ENCODE assay signal across 22 cellular contexts in the genomic region with DNA sequence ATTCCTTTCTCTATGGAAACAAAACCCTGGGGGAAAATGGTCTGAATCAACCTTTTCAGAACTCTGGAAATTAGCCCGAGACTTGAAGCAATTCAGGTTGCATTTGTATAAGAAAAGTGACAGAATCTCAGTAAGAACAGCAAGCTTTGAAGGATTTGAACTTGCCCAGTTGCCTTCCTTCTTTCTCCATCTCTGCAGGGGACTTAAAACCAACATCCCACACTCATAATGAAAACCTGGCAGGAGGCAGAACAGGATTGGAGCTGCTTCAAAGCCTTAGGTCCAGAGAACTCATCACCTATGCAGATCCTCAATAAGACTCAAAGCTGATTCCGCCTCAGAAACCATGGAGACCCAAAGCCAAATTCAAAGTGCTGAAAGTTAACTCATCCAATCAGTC.
DNase-seq lines count a peak whose midpoint lies in the region; ATAC-seq, FAIRE-seq and TF ChIP-seq lines count a peak whose summit lies in the region.
"Had no signal": no experiment of that assay in that cellular context is flagged by ENCODE, and none has a peak within 500 bp of the region (broad histone marks: within the 10 kb centered on the region; RNA-seq: fewer than 3 reads in every experiment).

No MANE protein-coding gene starts in this region.

- no peak overlapping the region for H2BK5ac ChIP-seq in H1 (ENCODE audit: low read depth, low read length)

- no peak overlapping the region for H3K14ac ChIP-seq in H1 (ENCODE audit: insufficient read length)

- peak; percentile 54 for DNase-seq in ELF-1 (ENCODE audit: low read depth, low spot score)
- peak in 1 of 2 experiments; percentile 53 for DNase-seq in H1 (ENCODE audit: low read depth in 1 of 2, low spot score in 2 of 2)
- no peak for DNase-seq in osteocyte (ENCODE audit: extremely low spot score, unreplicated experiment)
- DNase-seq in HEK293T (ENCODE audit: extremely low spot score): no peak
- DNase-seq: 8988T, ACHN, Calu3, DMS79 treated with DMSO at 0.1 percent for 48 hours, Karpas-422, NCI-H1105, NCI-H2029, NCI-H446, NCI-H526, Right ventricle myocardium superior, RPMI8226 had no signal

- no peaks in the 10 kb centered on the region for H3K36me3 Mint-ChIP-seq in osteocyte (ENCODE audit: unreplicated experiment)

- peak overlapping the region; percentile 82; the same call in 1 of the 2 replicates for H3K27ac ChIP-seq in HUES6 (ENCODE audit: low read depth, low read length)
- H3K27ac ChIP-seq in H1 (ENCODE audit: low read depth, low read length): no peak overlapping the region
- peak overlapping the region; percentile 61 for H3K27ac ChIP-seq in iPS-18a (ENCODE audit: low read length)
- H3K27ac ChIP-seq: SJSA1 had no signal

- H4K91ac ChIP-seq in H1 (replicated peaks; ENCODE audit: insufficient read length, low read length): no peak overlapping the region

- no peak overlapping the region for H3K4ac ChIP-seq in H1 (replicated peaks; ENCODE audit: insufficient read length, low read depth, low read length)

- H2BK120ac ChIP-seq in H1 (replicated peaks; ENCODE audit: low read depth, low read length): no peak overlapping the region

- CTCF ChIA-PET in H1 (lab: Charles Lee; ENCODE audit: partially characterized antibody): interaction anchor here (0.5 to 0.8 kb wide), 4 partner anchors 65 to 217 kb away, joined by 3 to 4 read pairs (median 3); no protein-coding TSS in a partner anchor
- CTCF ChIA-PET in HEK293T (lab: Yijun Ruan, JAX): interaction anchor here (0.7 kb wide), 1 partner anchor 19 kb away, joined by 4 read pairs; no protein-coding TSS in a partner anchor

- peak in 1 of 2 experiments; percentile 43; a peak in 1 of 3 replicates for TF ChIP-seq EP300 in H1 (IDR thresholded peaks at IDR 0.05; ENCODE audit: borderline replicate concordance in 1 of 2, low read depth in 2 of 2, low read length in 2 of 2)

- peaks cover 0 to 41% of the 10 kb centered on the region in 2 experiments; a peak in 3 of 4 replicates for H3K79me2 ChIP-seq in H1 (ENCODE audit: control insufficient read depth in 1 of 2, insufficient read depth in 2 of 2, low read length in 2 of 2)

- H3K18ac ChIP-seq in H1 (ENCODE audit: extremely low read depth, low read length): no peak overlapping the region

- TF ChIP-seq CTCF in H1 (IDR thresholded peaks at IDR 0.05; ENCODE audit: control extremely low read depth in 1 of 3, insufficient read depth in 1 of 3, low read depth in 1 of 3, low read length in 3 of 3): no peak
- no peak for TF ChIP-seq CTCF in osteocyte (IDR thresholded peaks at IDR 0.05)

- H3K36me3 ChIP-seq in HUES6 (ENCODE audit: control insufficient read depth, insufficient read depth, low read length): peaks cover 54% of the 10 kb centered on the region
- H3K36me3 ChIP-seq in H1 (ENCODE audit: control insufficient read depth in 2 of 4, insufficient read depth in 4 of 4, low read length in 3 of 4): peaks cover 0 to 42% (median 10%) of the 10 kb centered on the region in 4 experiments; a peak in 5 of 8 replicates
- peaks cover 24% of the 10 kb centered on the region for H3K36me3 ChIP-seq in iPS-18a (ENCODE audit: control insufficient read depth, low read depth, low read length)
- H3K36me3 ChIP-seq: SJSA1 had no signal

- H3K4me1 ChIP-seq in HUES6 (ENCODE audit: control insufficient read depth, insufficient read depth, low read length): peaks cover 57% of the 10 kb centered on the region
- H3K4me1 ChIP-seq in H1 (replicated peaks in 1 of 4; ENCODE audit: control insufficient read depth in 3 of 4, insufficient read depth in 4 of 4, low read length in 3 of 4): peaks cover 0 to 20% (median 6%) of the 10 kb centered on the region in 4 experiments; a peak in 3 of 7 replicates
- peaks cover 30% of the 10 kb centered on the region for H3K4me1 ChIP-seq in iPS-18a (ENCODE audit: control insufficient read depth, low read depth, low read length)

- no peak overlapping the region for H3K23ac ChIP-seq in H1 (ENCODE audit: insufficient read length)

- ATAC-seq in HG03025 (IDR thresholded peaks at IDR 0.05; ENCODE audit: low FRiP score, unreplicated experiment): no peak
- no peak for ATAC-seq in GM21381 (IDR thresholded peaks at IDR 0.05; ENCODE audit: unreplicated experiment)
- ATAC-seq: HepG2 had no signal

- POLR2A ChIA-PET in H1 (lab: Charles Lee; ENCODE audit: partially characterized antibody) (interaction anchor here (0.8 to 10.2 kb wide), 4 partner anchors 10 to 302 kb away, joined by 3 to 106 read pairs (median 4); no protein-coding TSS in a partner anchor), HEK293T (lab: Yijun Ruan, JAX) (no interaction called here)

- peak; percentile 99 for FAIRE-seq in H1 (lab: Jason Lieb, UNC)
- FAIRE-seq: GM18507, HepG2 had no signal

- no peak overlapping the region for H2BK12ac ChIP-seq in H1 (ENCODE audit: low read depth, low read length)

- peak overlapping the region in 1 of 2 experiments; percentile 22; a peak in 1 of 4 replicates for H3K4me2 ChIP-seq in H1 (ENCODE audit: insufficient read depth in 1 of 2, low read depth in 2 of 2, low read length in 2 of 2)

- no peak overlapping the region for H3K9ac ChIP-seq in HUES6 (ENCODE audit: low read length)
- no peak overlapping the region for H3K9ac ChIP-seq in H1 (replicated peaks in 1 of 4; ENCODE audit: extremely low read depth in 1 of 4, low read depth in 3 of 4, low read length in 3 of 4)
- H3K9ac ChIP-seq in iPS-18a (ENCODE audit: low read length): peak overlapping the region; percentile 31

- no peaks in the 10 kb centered on the region for H3K9me3 Mint-ChIP-seq in osteocyte (ENCODE audit: unreplicated experiment)

- H3K4me3 ChIP-seq in HUES6 (ENCODE audit: low read depth, low read length) (no peak overlapping the region), H1 (ENCODE audit: extremely low read depth in 1 of 4, insufficient read depth in 2 of 4, low read depth in 3 of 4, low read length in 4 of 4) (peak overlapping the region in 1 of 4 experiments; percentile 14; a peak in 1 of 8 replicates), iPS-18a (ENCODE audit: low read length) (peak overlapping the region; percentile 36)
- H3K4me3 ChIP-seq: SJSA1 had no signal

- peaks cover 3% of the 10 kb centered on the region for H3K27me3 Mint-ChIP-seq in osteocyte (ENCODE audit: unreplicated experiment)

- H3K9me3 ChIP-seq in HUES6 (ENCODE audit: control insufficient read depth, insufficient read depth, low read depth, low read length): peaks cover 4% of the 10 kb centered on the region; the same call in 1 of the 2 replicates
- H3K9me3 ChIP-seq in H1 (ENCODE audit: insufficient read depth in 2 of 2, low read depth in 1 of 2, low read length in 1 of 2): peaks cover 0 to 4% of the 10 kb centered on the region in 2 experiments; a peak in 2 of 4 replicates
- H3K9me3 ChIP-seq in iPS-18a (ENCODE audit: control insufficient read depth, low read depth, low read length): no peaks in the 10 kb centered on the region
- H3K9me3 ChIP-seq: SJSA1 had no signal

- H3K4me3 Mint-ChIP-seq in osteocyte (ENCODE audit: unreplicated experiment): no peak overlapping the region

- no peak overlapping the region for H3K27ac Mint-ChIP-seq in osteocyte (ENCODE audit: unreplicated experiment)

- H3K4me1 Mint-ChIP-seq in osteocyte (ENCODE audit: unreplicated experiment): no peaks in the 10 kb centered on the region

- H3K56ac ChIP-seq in H1 (replicated peaks; ENCODE audit: insufficient read length, low read depth, low read length): no peak overlapping the region

- no peak overlapping the region for H2BK15ac ChIP-seq in H1 (ENCODE audit: low read length)

- peaks cover 2% of the 10 kb centered on the region; the same call in 1 of the 2 replicates for H3K79me1 ChIP-seq in H1 (ENCODE audit: low read depth, low read length)

- no peak overlapping the region for H4K8ac ChIP-seq in H1 (ENCODE audit: extremely low read depth, insufficient read depth, low read length)

- H3K27me3 ChIP-seq in HUES6 (ENCODE audit: control insufficient read depth, insufficient read depth, low read length) (no peaks in the 10 kb centered on the region), H1 (replicated peaks in 1 of 4; ENCODE audit: control insufficient read depth in 3 of 4, extremely low read depth in 1 of 4, insufficient read depth in 3 of 4, low read length in 3 of 4) (no peaks in the 10 kb centered on the region), iPS-18a (ENCODE audit: control insufficient read depth, insufficient read depth, low read length) (no peaks in the 10 kb centered on the region)
- H3K27me3 ChIP-seq: SJSA1 had no signal

- WGBS in H1 (ENCODE audit: extremely low coverage in 1 of 2, insufficient coverage in 1 of 2, insufficient read length in 1 of 2, insufficient replicate concordance in 2 of 2, low coverage in 1 of 2, low lambda C conversion rate in 2 of 2, missing lambda C conversion rate in 1 of 2), 2 experiments: 20% methylated on average over 2 of the region's 2 CpGs; no CpG with 5 or more reads in 1 of the 2 experiments

- TF ChIP-seq RAD21 in H1 (IDR thresholded peaks at IDR 0.05 in 1 of 2, conservative IDR thresholded peaks at IDR 0.05 in 1 of 2; ENCODE audit: low read depth in 2 of 2, low read length in 2 of 2): peak; percentile 7 to 26; a peak in 2 of 4 replicates

- no peak overlapping the region for H4K5ac ChIP-seq in H1 (ENCODE audit: insufficient read length, low read depth, low read length)

- no peak overlapping the region for H2BK20ac ChIP-seq in H1 (ENCODE audit: low read length)

- H2AK5ac ChIP-seq in H1 (ENCODE audit: low read depth, low read length): no peak overlapping the region

- no peaks in the 10 kb centered on the region for H4K20me1 ChIP-seq in H1 (replicated peaks in 1 of 2; ENCODE audit: control insufficient read depth in 1 of 2, insufficient read depth in 2 of 2, low read length in 2 of 2)

- no peak; a peak in 1 of 3 replicates for TF ChIP-seq POLR2A in H1 (IDR thresholded peaks at IDR 0.05; ENCODE audit: control extremely low read depth in 1 of 2, low read depth in 2 of 2, low read length in 2 of 2)

- H2AFZ ChIP-seq in H1 (ENCODE audit: low read length): no peak overlapping the region

- no peaks in the 10 kb centered on the region for H3K23me2 ChIP-seq in H1 (ENCODE audit: low read depth, low read length)

TF ChIP-seq in H1, 55 proteins besides CTCF, POLR2A, EP300 and RAD21 (continues in another document):
- TF ChIP-seq GTF2F1 (IDR thresholded peaks at IDR 0.05; ENCODE audit: borderline replicate concordance, low read depth, low read length) (no peak), ZNF274 (IDR thresholded peaks at IDR 0.05; ENCODE audit: borderline replicate concordance, extremely low read depth, low read length) (no peak), CEBPB (IDR thresholded peaks at IDR 0.05; ENCODE audit: low read depth, low read length) (no peak), TEAD4 (IDR thresholded peaks at IDR 0.05; ENCODE audit: low read depth, low read length) (no peak), BRCA1 (IDR thresholded peaks at IDR 0.05; ENCODE audit: low read depth, low read length) (no peak)

TF ChIP-seq in HEK293T, 16 proteins besides CTCF, POLR2A, EP300 and RAD21 (continues in another document):
- TF ChIP-seq SP1 (IDR thresholded peaks at IDR 0.05) (no peak), ELF4 (IDR thresholded peaks at IDR 0.05) (no peak), LEF1 (IDR thresholded peaks at IDR 0.05; ENCODE audit: borderline replicate concordance) (no peak), FOXM1 (IDR thresholded peaks at IDR 0.05; ENCODE audit: borderline replicate concordance) (no peak), NFRKB (IDR thresholded peaks at IDR 0.05) (no peak), ZNF384 (IDR thresholded peaks at IDR 0.05) (no peak), FOXA1 (IDR thresholded peaks at IDR 0.05) (no peak), SUZ12 (IDR thresholded peaks at IDR 0.05) (no peak), TARDBP (IDR thresholded peaks at IDR 0.05) (no peak)
